9 cellular contexts compared by ENCODE assay signal in the genomic region with DNA sequence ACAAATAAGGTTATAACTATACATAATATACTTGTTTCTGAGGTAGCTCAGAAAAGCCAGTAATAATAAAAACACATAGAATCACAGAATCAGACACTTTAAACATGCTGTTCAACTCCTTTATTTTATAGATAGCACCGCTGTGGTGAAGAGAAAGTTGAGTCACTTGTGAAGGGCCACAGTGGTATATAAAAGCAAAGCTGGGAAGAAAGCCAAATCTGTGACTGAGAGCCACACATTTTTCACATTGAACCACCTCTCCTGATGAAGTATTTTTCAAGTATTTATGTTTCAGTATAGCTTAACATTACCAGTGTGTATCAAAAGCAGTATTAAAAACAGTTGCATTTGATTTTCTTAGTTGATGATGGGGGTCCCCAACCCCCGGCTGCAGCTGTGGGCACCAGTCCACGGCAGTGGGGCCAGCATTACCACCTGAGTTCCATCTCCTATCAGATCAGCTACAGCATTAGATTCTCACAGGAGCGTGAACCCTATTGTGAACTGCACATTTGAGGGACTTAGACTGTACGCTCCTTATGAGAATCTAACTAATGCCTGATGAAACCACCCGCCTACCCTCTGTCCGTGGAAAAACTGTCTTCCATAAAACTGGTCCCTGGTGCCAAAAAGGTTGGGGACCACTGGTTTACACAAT. TPM values are rescaled to one million over a fixed set of nuclear protein-coding genes. Genes with fewer than 3 reads are reported as not detected.
DNase-seq lines count a peak whose midpoint lies in the region; ATAC-seq, FAIRE-seq and TF ChIP-seq lines count a peak whose summit lies in the region.
"Had no signal": no experiment of that assay in that cellular context is flagged by ENCODE, and none has a peak within 500 bp of the region (broad histone marks: within the 10 kb centered on the region; RNA-seq: fewer than 3 reads in every experiment).

No MANE protein-coding gene starts in this region.

- peaks cover 50% of the 10 kb centered on the region for H3K4me1 Mint-ChIP-seq in nephron

- in situ Hi-C loops in GM12878 (cut with MboI): no loop called here

- H3K27me3 Mint-ChIP-seq in nephron (ENCODE audit: low read depth): no peaks in the 10 kb centered on the region

- ATAC-seq in A549: peak; percentile 50 to 82; a peak in 3 of 6 replicates
- peak; percentile 93 for ATAC-seq in HG02678 (IDR thresholded peaks at IDR 0.05; ENCODE audit: unreplicated experiment)
- peak; percentile 86 for ATAC-seq in GM12878
- ATAC-seq in GM21528 (IDR thresholded peaks at IDR 0.05; ENCODE audit: low FRiP score, unreplicated experiment): no peak

- peaks cover 14% of the 10 kb centered on the region for H3K36me3 Mint-ChIP-seq in nephron (ENCODE audit: low read depth)

- TF ChIP-seq POLR2A in A549 (IDR thresholded peaks at IDR 0.05; ENCODE audit: low read length): no peak
- no peak for TF ChIP-seq POLR2A in GM12878 (IDR thresholded peaks at IDR 0.05; ENCODE audit: low read depth, low read length)
- no peak for TF ChIP-seq POLR2A in vagina (IDR thresholded peaks at IDR 0.05)

- 0 out of 2 replicates have a peak, but pooled peaks cover 5% of the 10 kb centered on the region for H4K20me1 ChIP-seq in GM12878 (ENCODE audit: control insufficient read depth, insufficient read depth)

- no peaks in the 10 kb centered on the region for H3K36me3 ChIP-seq in GM12878 (ENCODE audit: control insufficient read depth in 2 of 2, insufficient read depth in 2 of 2, low read length in 1 of 2)
- no peaks in the 10 kb centered on the region for H3K36me3 ChIP-seq in vagina

- DNase-seq in A549 (ENCODE audit: low read depth in 1 of 2, low spot score in 1 of 2): peak in 1 of 2 experiments; percentile 7
- DNase-seq in GM03348 (ENCODE audit: low spot score): peak; percentile 32
- DNase-seq in NCI-H1436 (lab: John Stamatoyannopoulos, UW): peak; percentile 37
- DNase-seq in GM12878 (ENCODE audit: low read depth, low spot score): peak; percentile 48
- DNase-seq in vagina (ENCODE audit: extremely low spot score in 2 of 2): no peak

- 0 out of 6 replicates have a peak overlapping the region, but pooled peaks of 1 of the 2 experiments have one; percentile 19 for H3K27ac ChIP-seq in A549
- H3K27ac ChIP-seq in GM12878 (ENCODE audit: control insufficient read depth, insufficient read depth): peak overlapping the region; percentile 6; the same call in 1 of the 2 replicates
- no peak overlapping the region for H3K27ac ChIP-seq in vagina
- H3K27ac ChIP-seq: HL-60 had no signal

- RAD21 ChIA-PET in GM12878 (lab: Charles Lee; ENCODE audit: unreplicated experiment): interaction anchor here (1.0 to 2.3 kb wide), 4 partner anchors 10 to 1925 kb away, joined by 3 to 9 read pairs (median 4); no protein-coding TSS in a partner anchor

- no peaks in the 10 kb centered on the region for H3K27me3 ChIP-seq in GM12878 (replicated peaks in 1 of 2; ENCODE audit: control insufficient read depth in 2 of 2, insufficient read depth in 2 of 2, low read length in 1 of 2)
- H3K27me3 ChIP-seq in vagina: no peaks in the 10 kb centered on the region

- H3K4me3 Mint-ChIP-seq in nephron: no peak overlapping the region

- SMC1A ChIA-PET in GM12878 (lab: Charles Lee; ENCODE audit: uncharacterized antibody, unreplicated experiment): interaction anchor here (0.8 to 2.7 kb wide), 12 partner anchors 9 to 70 kb away, joined by 3 to 18 read pairs (median 4); partner anchors contain the start of gene TBL1XR1

- H3K27ac Mint-ChIP-seq in nephron: peak overlapping the region; percentile 67 to 91 (median 68)

- H2AFZ ChIP-seq in GM12878 (ENCODE audit: control insufficient read depth, low read depth, low read length): no peak overlapping the region

- H3K4me3 ChIP-seq in A549 (no peak overlapping the region), GM12878 (peak overlapping the region; percentile 4; the same call in 1 of the 2 replicates), vagina (no peak overlapping the region)

- H3K9me3 ChIP-seq in A549 (no peaks in the 10 kb centered on the region), GM12878 (replicated peaks; ENCODE audit: control insufficient read depth, insufficient read depth, low read length) (no peaks in the 10 kb centered on the region; the same call in 1 of the 3 replicates), vagina (no peaks in the 10 kb centered on the region)

- WGBS in A549 (ENCODE audit: missing lambda C conversion rate): 68% methylated on average over 7 of the region's 7 CpGs
- 48% methylated on average over 7 of the region's 7 CpGs for WGBS in GM12878 (ENCODE audit: insufficient coverage, insufficient replicate concordance, low lambda C conversion rate, missing lambda C conversion rate)

- H3K4me2 ChIP-seq in A549 (peak overlapping the region; percentile 44), GM12878 (ENCODE audit: control insufficient read depth, insufficient read depth) (peak overlapping the region; percentile 56)

- peaks cover 85% of the 10 kb centered on the region for H3K79me2 ChIP-seq in GM12878 (ENCODE audit: control insufficient read depth, insufficient read depth, low read length)

- no peak for TF ChIP-seq CTCF in A549 (IDR thresholded peaks at IDR 0.05)
- no peak for TF ChIP-seq CTCF in GM12878 (IDR thresholded peaks at IDR 0.05 in 2 of 3, conservative IDR thresholded peaks at IDR 0.05 in 1 of 3; ENCODE audit: control insufficient read depth in 2 of 3, extremely low read depth in 1 of 3, insufficient read depth in 1 of 3, low read depth in 3 of 3, low read length in 3 of 3)
- TF ChIP-seq CTCF in nephron (IDR thresholded peaks at IDR 0.05; ENCODE audit: unreplicated experiment in 3 of 3): no peak
- no peak for TF ChIP-seq CTCF in vagina (IDR thresholded peaks at IDR 0.05)

- no peak for FAIRE-seq in A549 (lab: Jason Lieb, UNC)
- peak; percentile 86 for FAIRE-seq in GM12878 (lab: Jason Lieb, UNC)

- POLR2A ChIA-PET in A549 (lab: Yijun Ruan, JAX): no interaction called here
- POLR2A ChIA-PET in GM12878 (lab: Charles Lee): interaction anchor here (1.3 to 1.8 kb wide), 2 partner anchors 9 to 40 kb away, joined by 5 to 6 read pairs; no protein-coding TSS in a partner anchor

- CTCF ChIA-PET in A549 (lab: Yijun Ruan, JAX): no interaction called here
- CTCF ChIA-PET in GM12878 (lab: Yijun Ruan, JAX): interaction anchor here (0.6 to 1.6 kb wide), 2 partner anchors 40 to 100 kb away, joined by 5 read pairs; no protein-coding TSS in a partner anchor

- TF ChIP-seq RAD21 in A549 (conservative IDR thresholded peaks at IDR 0.05 in 1 of 2, IDR thresholded peaks at IDR 0.05 in 1 of 2): no peak
- TF ChIP-seq RAD21 in GM12878 (IDR thresholded peaks at IDR 0.05; ENCODE audit: insufficient read depth, low read depth, low read length): no peak

- H3K4me1 ChIP-seq in A549: peaks cover 52% of the 10 kb centered on the region
- peaks cover 14% of the 10 kb centered on the region for H3K4me1 ChIP-seq in GM12878 (ENCODE audit: control insufficient read depth, insufficient read depth, low read length)
- H3K4me1 ChIP-seq in vagina: peaks cover 57% of the 10 kb centered on the region

- BruUV-seq in GM12878 (replicated peaks; lab: Mats Ljungman, UMichigan): no TSS peak

- TF ChIP-seq EP300 in A549 (IDR thresholded peaks at IDR 0.05) (no peak), GM12878 (IDR thresholded peaks at IDR 0.05; ENCODE audit: borderline replicate concordance in 1 of 2, control insufficient read depth in 1 of 2, low read depth in 2 of 2, low read length in 2 of 2) (no peak)

- intact Hi-C loops in GM12878 (cut with micrococcal nuclease; ENCODE audit: unreplicated experiment): no loop called here
- intact Hi-C loops in vagina (cut with DNase I): no loop called here

- H3K9me3 Mint-ChIP-seq in nephron: no peaks in the 10 kb centered on the region

- no peak overlapping the region for H3K9ac ChIP-seq in GM12878 (ENCODE audit: control insufficient read depth, insufficient read depth, low read length)

TF ChIP-seq in A549, 52 proteins besides CTCF, POLR2A, EP300 and RAD21 (continues in another document):
- no peak for TF ChIP-seq CEBPB (IDR thresholded peaks at IDR 0.05)
- TF ChIP-seq POLR2AphosphoS2 (conservative IDR thresholded peaks at IDR 0.05; ENCODE audit: low read length): no peak
- TF ChIP-seq TP53 (CRISPR knock-in tag; IDR thresholded peaks at IDR 0.05): no peak
- no peak for TF ChIP-seq ZC3H11A (IDR thresholded peaks at IDR 0.05)
- TF ChIP-seq MAZ (IDR thresholded peaks at IDR 0.05; ENCODE audit: borderline replicate concordance, low read depth, low read length): no peak
- no peak for TF ChIP-seq RCOR1 (IDR thresholded peaks at IDR 0.05; ENCODE audit: low read depth, low read length)

TF ChIP-seq in GM12878, 131 proteins besides CTCF, POLR2A, EP300 and RAD21 (continues in another document):
- TF ChIP-seq CBX5 (IDR thresholded peaks at IDR 0.05; ENCODE audit: low read depth): 0 out of 2 replicates have a peak, but pooled peaks have one; percentile 48

RNA-seq across cellular contexts. Expression of gene TBL1XR1, which starts 46.2 kb away (rescaled TPM):
- polyA plus RNA-seq in A549 (2011; rRNA removed) (106 and 125 TPM in 2 replicates), A549 (2017; fragmentation: RNase III; extraction: RNeasy Plus Mini Kit Qiagen cat#74134 plus additional on column Dnase treatment) (30.9 to 41.4 TPM (median 40.6 TPM) in 3 replicates), GM12878 (2011; rRNA removed) (115 and 133 TPM in 2 replicates), GM12878 (2014; fragmentation: Illumina TruSeq; extraction: Trizol) (41.9 and 53.2 TPM in 2 replicates), GM12878 (2014; fragmentation: Nextera tagmentation; extraction: Ambion mirVana) (10 to 100 TPM; 13.0 to 77.5 TPM), GM12878 (2014; rRNA removed) (39.6 and 46.8 TPM in 2 replicates), GM12878 (2016; fragmentation: Nextera tagmentation; extraction: Ambion mirVana) (10 to 100 TPM; 56.8 to 60.1 TPM)
- polyA plus RNA-seq in A549 (2012; cell fraction: cytosol; rRNA removed): 13.1 and 15.8 TPM in 2 replicates
- 6.9 and 11.2 TPM in 2 replicates for polyA plus RNA-seq in A549 (2012; cell fraction: nucleus; rRNA removed)
- 298 and 417 TPM in 2 replicates for polyA minus RNA-seq in A549 (2011; rRNA and poly(A)+ RNA removed)
- total RNA-seq in GM12878 (2013; cell fraction: nucleolus; rRNA removed): 54.8 and 56.7 TPM in 2 replicates
- total RNA-seq in GM12878 (2014; rRNA removed) (60.6 and 68.7 TPM in 2 replicates), GM12878 (2014; rRNA removed; fragmentation: Illumina TruSeq; extraction: Trizol) (72.2 and 78.9 TPM in 2 replicates), GM12878 (2021) (114 and 126 TPM in 2 replicates), vagina (80.5 TPM)
- polyA plus RNA-seq in GM12878 (2011; ENCODE audit: low read depth): 13.5 TPM
- 27.6 and 44.4 TPM in 2 replicates for polyA plus RNA-seq in GM12878 (2011; cell fraction: cytosol; rRNA removed)
- 55.1 and 55.3 TPM in 2 replicates for polyA plus RNA-seq in GM12878 (2011; cell fraction: nucleus; rRNA removed)
- polyA plus RNA-seq in GM12878 (2012): 31.5 and 35.2 TPM in 2 replicates
- 233 and 383 TPM in 2 replicates for polyA minus RNA-seq in GM12878 (2011; rRNA and poly(A)+ RNA removed)
- 109 and 146 TPM in 2 replicates for polyA minus RNA-seq in GM12878 (2011; cell fraction: cytosol; rRNA and poly(A)+ RNA removed)
- 58.4 and 117 TPM in 2 replicates for polyA minus RNA-seq in GM12878 (2011; cell fraction: nucleus; rRNA and poly(A)+ RNA removed)

Comparison
In these comparisons a context has a peak if more than half of its experiments do, and no peak if none do; other contexts are left out.
1. DNase-seq: peak in GM03348 (single experiment), NCI-H1436 (single experiment) and GM12878 (single experiment); none in vagina (0 of 2).